Comparison of ENCODE assay signal across 8 cellular contexts in the genomic region with DNA sequence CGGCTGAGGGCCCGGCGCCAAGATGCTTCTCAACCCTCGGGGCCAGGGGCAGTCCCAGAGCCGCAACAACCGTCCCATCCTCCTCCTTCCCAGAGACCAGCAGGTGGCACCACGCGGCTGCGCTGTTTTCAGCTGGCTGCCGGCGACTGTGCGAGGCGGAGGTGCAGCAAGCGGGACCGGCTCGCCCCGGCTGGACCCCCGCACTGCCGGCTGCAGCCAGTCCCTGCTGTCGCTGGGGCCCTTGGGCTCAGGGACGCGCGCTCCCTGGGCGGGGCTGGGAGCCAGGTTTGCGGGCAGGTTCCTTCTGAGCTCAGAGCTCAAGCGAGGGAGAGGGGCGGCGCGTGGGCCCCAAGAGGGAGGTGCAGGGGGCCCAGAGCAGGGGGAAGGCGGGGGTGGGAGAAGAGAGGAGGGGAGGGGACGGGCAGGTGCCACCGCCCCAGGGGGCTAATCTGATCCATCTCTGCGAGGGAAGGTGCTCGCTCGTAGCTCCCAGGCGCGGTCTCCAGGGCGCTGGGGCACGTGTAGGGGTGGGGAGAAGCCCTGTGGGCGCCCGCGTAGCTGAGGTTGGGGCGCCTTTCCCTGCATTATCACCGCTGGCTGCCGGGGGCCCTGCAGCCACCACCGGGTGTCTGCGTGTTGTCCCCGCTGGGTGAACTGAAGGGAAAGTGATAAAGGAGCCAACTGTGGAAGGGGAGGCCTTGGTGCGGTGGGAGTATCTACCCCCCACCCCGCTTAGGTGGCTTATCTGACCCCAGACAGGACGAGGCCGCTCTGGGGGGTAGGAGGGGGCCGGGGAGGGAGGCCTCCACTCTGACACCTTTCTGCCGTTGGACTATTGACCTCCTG. TPM values are rescaled to one million over a fixed set of nuclear protein-coding genes. Genes with fewer than 3 reads are reported as not detected.
A peak's percentile ranks its signal among the peaks of the same experiment; 100 is the strongest.
DNase-seq lines count a peak whose midpoint lies in the region; TF ChIP-seq lines count a peak whose summit lies in the region.

No MANE protein-coding gene starts in this region.

- POLR2A ChIA-PET in PC-9 (lab: Charles Lee; ENCODE audit: unreplicated experiment), result no interaction called here

- H3K27me3 ChIP-seq in brain microvascular endothelial cell (replicated peaks) (no peaks in the 10 kb centered on the region), smooth muscle cell (ENCODE audit: low read depth) (no peaks in the 10 kb centered on the region), PC-9 (ENCODE audit: insufficient read depth, low read depth) (no peaks in the 10 kb centered on the region)

- in situ Hi-C loops in brain microvascular endothelial cell (cut with HindIII; ENCODE audit: low pct_ligation_motif_present, low sequenced_read_pairs), result loop anchor here (25.0 kb wide), 1 partner anchor 200 kb away; no protein-coding TSS in a partner anchor

- WGBS in smooth muscle cell (ENCODE audit: low lambda C conversion rate), result 20% methylated on average over 36 of the region's 54 CpGs

- no TSS peak for BruUV-seq in PC-9 (replicated peaks; lab: Mats Ljungman, UMichigan)

- intact Hi-C loops in PC-9 (cut with micrococcal nuclease; ENCODE audit: unreplicated experiment), result no loop called here

- H3K4me2 ChIP-seq in smooth muscle cell (peak overlapping the region; percentile 73), PC-9 (no peak overlapping the region)

- H3K4me3 ChIP-seq in brain microvascular endothelial cell (ENCODE audit: low read depth, low read length) (no peak overlapping the region), smooth muscle cell (no peak overlapping the region), PC-9 (no peak overlapping the region)

- H3K9ac ChIP-seq in smooth muscle cell (ENCODE audit: low read depth), result no peak overlapping the region

- H4K20me1 ChIP-seq in smooth muscle cell (ENCODE audit: low read depth) (peaks cover 37% of the 10 kb centered on the region), PC-9 (ENCODE audit: insufficient read depth) (no peaks in the 10 kb centered on the region)

- CTCF ChIA-PET in PC-9 (lab: Charles Lee), result no interaction called here

- no peaks in the 10 kb centered on the region for H3K9me2 ChIP-seq in PC-9 (ENCODE audit: insufficient read depth)

- H3K9me3 ChIP-seq in smooth muscle cell (replicated peaks; ENCODE audit: low read depth) (no peaks in the 10 kb centered on the region), PC-9 (ENCODE audit: insufficient read depth, low read depth) (no peaks in the 10 kb centered on the region)

- TF ChIP-seq CTCF in VCaP (conservative IDR thresholded peaks at IDR 0.05) (peak; percentile 23), brain microvascular endothelial cell (IDR thresholded peaks at IDR 0.05; ENCODE audit: low read depth, low read length, missing control alignments) (peak; percentile 78), smooth muscle cell (IDR thresholded peaks at IDR 0.05; ENCODE audit: borderline replicate concordance, insufficient read depth, poor library complexity, severe bottlenecking) (peak; percentile 53), PC-9 (conservative IDR thresholded peaks at IDR 0.05) (no peak)

- H3K27ac ChIP-seq in VCaP (no peak overlapping the region), brain microvascular endothelial cell (no peak overlapping the region), smooth muscle cell (ENCODE audit: low read depth) (no peak overlapping the region), PC-9 (no peak overlapping the region)

- peaks cover 46% of the 10 kb centered on the region for H3K36me3 ChIP-seq in brain microvascular endothelial cell (replicated peaks)
- H3K36me3 ChIP-seq in smooth muscle cell (ENCODE audit: low read depth), result peaks cover 13% of the 10 kb centered on the region
- H3K36me3 ChIP-seq in PC-9 (ENCODE audit: low read depth), result no peaks in the 10 kb centered on the region

- H3F3A ChIP-seq in smooth muscle cell (ENCODE audit: low read depth) (peaks cover 23% of the 10 kb centered on the region), PC-9 (ENCODE audit: insufficient read depth, low read depth) (peaks cover 2% of the 10 kb centered on the region; the same call in 1 of the 2 replicates)

- DNase-seq in NCI-H187 (lab: John Stamatoyannopoulos, UW) (peak; percentile 35 to 54), NCI-H187 treated with DMSO at 0.1 percent for 48 hours (lab: John Stamatoyannopoulos, UW) (no peak), NCI-H1105 treated with DMSO at 0.1 percent for 48 hours (lab: John Stamatoyannopoulos, UW) (peak; percentile 89), brain microvascular endothelial cell (peak; percentile 52), iPS-NIHi7 (ENCODE audit: extremely low spot score) (peak; percentile 93), smooth muscle cell (lab: John Stamatoyannopoulos, UW; ENCODE audit: unreplicated experiment) (peak; percentile 47), PC-9 (no peak)

- H2AFZ ChIP-seq in smooth muscle cell (ENCODE audit: low read depth) (no peak overlapping the region), PC-9 (no peak overlapping the region)

- H3K79me2 ChIP-seq in smooth muscle cell (ENCODE audit: low read depth) (no peaks in the 10 kb centered on the region), PC-9 (ENCODE audit: low read depth) (no peaks in the 10 kb centered on the region)

- peaks cover 18% of the 10 kb centered on the region for H3K4me1 ChIP-seq in smooth muscle cell (ENCODE audit: low read depth)
- H3K4me1 ChIP-seq in PC-9 (replicated peaks; ENCODE audit: insufficient read depth), result no peaks in the 10 kb centered on the region

RNA-seq across cellular contexts. Expression of a gene that starts 24.2 kb away (rescaled TPM):
- total RNA-seq in smooth muscle cell, result 1.7 and 2.6 TPM in 2 replicates
- 3.2 and 6.3 TPM in 2 replicates for polyA plus RNA-seq in smooth muscle cell
- 3.4 and 12.1 TPM in 2 replicates for total RNA-seq in PC-9 (2021)

RNA-seq across cellular contexts. Expression of a gene that starts 36.3 kb away (rescaled TPM):
- total RNA-seq in smooth muscle cell, result 10.7 and 29.3 TPM in 2 replicates
- polyA plus RNA-seq in smooth muscle cell, result 12.4 and 15.0 TPM in 2 replicates
- total RNA-seq in PC-9 (2021), result 19.5 and 21.1 TPM in 2 replicates

Comparison
In these comparisons a context has a peak if more than half of its experiments do, and no peak if none do; other contexts are left out.
1. DNase-seq: peak in NCI-H187 (2 of 2), NCI-H1105 treated with DMSO at 0.1 percent for 48 hours (single experiment), brain microvascular endothelial cell (single experiment), iPS-NIHi7 (single experiment) and smooth muscle cell (single experiment); none in NCI-H187 treated with DMSO at 0.1 percent for 48 hours (single experiment) and PC-9 (0 of 2).